ENCODE assay signal across 1 cellular context in genomic region chr12:106304797-106305196, GRCh38.
TF ChIP-seq lines count a peak whose summit lies in the region.

No MANE protein-coding gene starts in this region.

TF ChIP-seq in HepG2, 621 proteins besides CTCF, POLR2A, EP300 and RAD21:
- TF ChIP-seq ZBTB34 (CRISPR knock-in tag; IDR thresholded peaks at IDR 0.05) (no peak), TGIF2 (CRISPR knock-in tag; IDR thresholded peaks at IDR 0.05) (no peak), ZNF383 (CRISPR knock-in tag; IDR thresholded peaks at IDR 0.05; ENCODE audit: borderline replicate concordance) (no peak), ZNF607 (CRISPR knock-in tag; IDR thresholded peaks at IDR 0.05; ENCODE audit: borderline replicate concordance) (no peak), DDIT3 (CRISPR knock-in tag; IDR thresholded peaks at IDR 0.05) (no peak), FOXJ3 (CRISPR knock-in tag; IDR thresholded peaks at IDR 0.05; ENCODE audit: borderline replicate concordance) (no peak), USF2 (IDR thresholded peaks at IDR 0.05; ENCODE audit: low read depth, low read length) (no peak), USF2 (CRISPR knock-in tag; IDR thresholded peaks at IDR 0.05; ENCODE audit: borderline replicate concordance) (no peak), SIN3B (IDR thresholded peaks at IDR 0.05; ENCODE audit: low read length) (no peak), MAX (IDR thresholded peaks at IDR 0.05) (no peak), PBX3 (CRISPR knock-in tag; IDR thresholded peaks at IDR 0.05; ENCODE audit: borderline replicate concordance) (no peak), ZHX2 (IDR thresholded peaks at IDR 0.05; ENCODE audit: low read depth) (no peak), ZHX2 (CRISPR knock-in tag; IDR thresholded peaks at IDR 0.05; ENCODE audit: borderline replicate concordance) (no peak)
